In the genomic region with DNA sequence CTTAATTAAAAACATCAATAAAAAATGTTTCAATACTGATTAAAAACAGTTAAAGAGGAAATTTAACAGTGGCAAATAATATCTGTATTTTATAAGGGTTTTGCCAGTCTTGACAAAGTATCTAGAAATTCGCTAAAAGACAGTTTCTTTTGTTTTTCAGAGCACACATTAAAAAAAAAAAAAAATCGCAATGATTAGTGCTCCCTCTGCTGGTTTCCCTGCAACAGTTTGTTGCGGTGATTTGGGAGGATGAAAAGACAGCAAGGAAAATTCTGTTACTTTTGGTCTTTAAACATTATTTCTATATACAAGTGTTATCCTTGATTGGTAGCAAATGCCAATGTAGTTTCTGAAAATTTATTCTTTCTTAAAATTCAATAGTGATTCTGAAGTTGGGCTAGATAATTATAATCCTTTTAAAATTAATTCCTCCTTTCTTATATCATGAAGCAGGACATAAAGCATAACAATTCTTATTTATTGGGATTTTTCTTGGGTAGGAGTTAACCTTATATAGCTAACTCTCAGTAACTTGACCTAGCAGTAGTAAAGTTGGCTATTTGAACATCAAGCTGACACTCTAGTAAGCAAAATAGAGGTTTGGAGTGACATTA, we compare ENCODE assay signal across 8 cellular contexts. TPM values are rescaled to one million over a fixed set of nuclear protein-coding genes. Genes with fewer than 3 reads are reported as not detected.
DNase-seq lines count a peak whose midpoint lies in the region; TF ChIP-seq lines count a peak whose summit lies in the region.

No MANE protein-coding gene starts in this region.

- TF ChIP-seq CTCF in colonic mucosa (IDR thresholded peaks at IDR 0.05) (peak; percentile 79), neutrophil (IDR thresholded peaks at IDR 0.05) (peak; percentile 19)

- DNase-seq in DMS53 (lab: John Stamatoyannopoulos, UW) = peak; percentile 33
- no peak for DNase-seq in DMS53 treated with DMSO at 0.1 percent for 48 hours (lab: John Stamatoyannopoulos, UW; ENCODE audit: unreplicated experiment)
- peak; percentile 31 for DNase-seq in NCI-H526 treated with DMSO at 0.1 percent for 48 hours (lab: John Stamatoyannopoulos, UW)
- DNase-seq in colonic mucosa = no peak
- DNase-seq in ureter (ENCODE audit: low spot score) = no peak
- no peak for DNase-seq in activated naive CD4-positive, alpha-beta T cell treated with Interleukin-2 at 50 U/mL for 16 hours
- no peak for DNase-seq in T-helper 1 cell

- H3K4me3 ChIP-seq in colonic mucosa (no peak overlapping the region), neutrophil (ENCODE audit: low read depth in 1 of 2, low read length in 1 of 2) (no peak overlapping the region)

- H3K4me1 ChIP-seq in colonic mucosa = peaks cover 5% of the 10 kb centered on the region
- peaks cover 15 to 20% of the 10 kb centered on the region in 2 experiments for H3K4me1 ChIP-seq in neutrophil (ENCODE audit: control insufficient read depth in 1 of 2, insufficient read depth in 1 of 2, low read depth in 1 of 2, low read length in 1 of 2)

- H3K36me3 ChIP-seq in colonic mucosa (no peaks in the 10 kb centered on the region), neutrophil (no peaks in the 10 kb centered on the region)

- no peaks in the 10 kb centered on the region for H3K9me3 ChIP-seq in colonic mucosa
- no peaks in the 10 kb centered on the region for H3K9me3 ChIP-seq in neutrophil

- no peak overlapping the region for H3K9ac ChIP-seq in colonic mucosa (ENCODE audit: low read depth in 2 of 2, low read length in 2 of 2)

- intact Hi-C loops in colonic mucosa (cut with DNase I) = loop anchor here (5.0 kb wide), 1 partner anchor 687 kb away; no protein-coding TSS in a partner anchor

- H3K27me3 ChIP-seq in colonic mucosa (no peaks in the 10 kb centered on the region), neutrophil (no peaks in the 10 kb centered on the region)

- H3K27ac ChIP-seq in colonic mucosa = no peak overlapping the region
- no peak overlapping the region for H3K27ac ChIP-seq in neutrophil

RNA-seq across cellular contexts. Expression of a gene that starts 23.1 kb away (rescaled TPM):
- 10 to 100 TPM; 27.9 to 83.3 TPM for total RNA-seq in colonic mucosa
- total RNA-seq in ureter = 19.7 TPM

Comparison
In these comparisons a context has a peak if more than half of its experiments do, and no peak if none do; other contexts are left out.
1. DNase-seq: peak in DMS53 (single experiment) and NCI-H526 treated with DMSO at 0.1 percent for 48 hours (single experiment); none in DMS53 treated with DMSO at 0.1 percent for 48 hours (single experiment), colonic mucosa (single experiment), ureter (single experiment), activated naive CD4-positive, alpha-beta T cell treated with Interleukin-2 at 50 U/mL for 16 hours (single experiment) and T-helper 1 cell (0 of 5).